ENCODE assay signal across 1 cellular context in the genomic region with DNA sequence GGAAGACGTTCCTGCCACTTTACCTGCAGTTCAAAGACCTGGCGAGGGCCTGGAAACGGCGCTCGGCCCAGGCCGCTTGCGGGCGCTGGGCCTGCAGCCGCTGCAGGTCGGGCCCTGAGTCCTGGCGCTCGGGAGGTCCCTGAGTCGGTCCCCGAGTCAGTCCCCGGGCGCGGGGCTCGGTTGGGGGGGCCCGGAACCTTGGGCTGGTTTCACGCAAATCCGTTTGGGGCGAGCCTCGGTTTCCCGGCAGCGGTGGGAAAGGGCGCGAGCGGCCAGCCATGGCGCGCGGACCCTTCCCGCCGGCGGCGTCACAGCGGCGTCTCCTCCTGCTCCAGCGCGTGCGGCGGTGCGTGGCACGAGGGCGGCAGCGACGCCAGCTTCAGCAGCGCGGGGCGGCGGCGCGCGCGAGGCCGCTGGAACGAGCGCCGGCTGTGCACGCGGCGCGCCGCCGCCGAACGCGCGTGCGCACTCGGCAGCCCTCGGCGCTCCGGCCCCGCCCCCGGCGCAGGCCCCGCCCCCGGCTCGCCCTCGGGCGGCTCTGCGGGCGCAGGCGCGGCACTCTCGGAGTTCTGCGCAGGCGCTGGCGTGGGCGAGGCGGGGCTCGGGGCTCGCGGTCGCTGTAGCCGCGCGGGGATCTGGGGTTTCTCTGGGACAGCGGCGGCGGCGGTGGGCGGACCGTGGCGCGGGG.
TF ChIP-seq lines count a peak whose summit lies in the region.

No MANE protein-coding gene starts in this region.

TF ChIP-seq in HepG2, 621 proteins besides CTCF, POLR2A, EP300 and RAD21 (continued from another document):
- TF ChIP-seq ZNF326 (CRISPR knock-in tag; IDR thresholded peaks at IDR 0.05; ENCODE audit: borderline replicate concordance) (no peak), CBX5 (CRISPR knock-in tag; IDR thresholded peaks at IDR 0.05; ENCODE audit: borderline replicate concordance) (no peak), ZNF230 (CRISPR knock-in tag; IDR thresholded peaks at IDR 0.05) (no peak; the same call in 1 of the 2 replicates), ZNF12 (CRISPR knock-in tag; IDR thresholded peaks at IDR 0.05) (no peak), DR1 (CRISPR knock-in tag; IDR thresholded peaks at IDR 0.05) (peak; percentile 78), ZMYM4 (CRISPR knock-in tag; IDR thresholded peaks at IDR 0.05) (peak; percentile 77), ZNF282 (IDR thresholded peaks at IDR 0.05; ENCODE audit: partially characterized antibody) (no peak), ERF (CRISPR knock-in tag; IDR thresholded peaks at IDR 0.05) (peak; percentile 80), ZNF768 (CRISPR knock-in tag; IDR thresholded peaks at IDR 0.05) (peak; percentile 44; the same call in 1 of the 2 replicates), RARA (CRISPR knock-in tag; IDR thresholded peaks at IDR 0.05) (peak; percentile 30; the same call in 1 of the 2 replicates), HMGA1 (CRISPR knock-in tag; conservative IDR thresholded peaks at IDR 0.05) (no peak), DPF2 (CRISPR knock-in tag; IDR thresholded peaks at IDR 0.05; ENCODE audit: borderline replicate concordance, low read depth) (no peak), ZNF30 (CRISPR knock-in tag; IDR thresholded peaks at IDR 0.05) (peak; percentile 91), PCBP1 (IDR thresholded peaks at IDR 0.05; ENCODE audit: borderline replicate concordance, low read depth, low read length) (no peak), ZNF615 (CRISPR knock-in tag; IDR thresholded peaks at IDR 0.05; ENCODE audit: borderline replicate concordance) (no peak), ZNF879 (CRISPR knock-in tag; IDR thresholded peaks at IDR 0.05) (peak; percentile 90), MED13 (CRISPR knock-in tag; IDR thresholded peaks at IDR 0.05) (peak; percentile 67), HOXD1 (CRISPR knock-in tag; IDR thresholded peaks at IDR 0.05) (no peak)
- TF ChIP-seq, protein P1, sequence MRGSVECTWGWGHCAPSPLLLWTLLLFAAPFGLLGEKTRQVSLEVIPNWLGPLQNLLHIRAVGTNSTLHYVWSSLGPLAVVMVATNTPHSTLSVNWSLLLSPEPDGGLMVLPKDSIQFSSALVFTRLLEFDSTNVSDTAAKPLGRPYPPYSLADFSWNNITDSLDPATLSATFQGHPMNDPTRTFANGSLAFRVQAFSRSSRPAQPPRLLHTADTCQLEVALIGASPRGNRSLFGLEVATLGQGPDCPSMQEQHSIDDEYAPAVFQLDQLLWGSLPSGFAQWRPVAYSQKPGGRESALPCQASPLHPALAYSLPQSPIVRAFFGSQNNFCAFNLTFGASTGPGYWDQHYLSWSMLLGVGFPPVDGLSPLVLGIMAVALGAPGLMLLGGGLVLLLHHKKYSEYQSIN (CRISPR knock-in tag; IDR thresholded peaks at IDR 0.05; ENCODE audit: borderline replicate concordance) = no peak
- TF ChIP-seq, protein P2, sequence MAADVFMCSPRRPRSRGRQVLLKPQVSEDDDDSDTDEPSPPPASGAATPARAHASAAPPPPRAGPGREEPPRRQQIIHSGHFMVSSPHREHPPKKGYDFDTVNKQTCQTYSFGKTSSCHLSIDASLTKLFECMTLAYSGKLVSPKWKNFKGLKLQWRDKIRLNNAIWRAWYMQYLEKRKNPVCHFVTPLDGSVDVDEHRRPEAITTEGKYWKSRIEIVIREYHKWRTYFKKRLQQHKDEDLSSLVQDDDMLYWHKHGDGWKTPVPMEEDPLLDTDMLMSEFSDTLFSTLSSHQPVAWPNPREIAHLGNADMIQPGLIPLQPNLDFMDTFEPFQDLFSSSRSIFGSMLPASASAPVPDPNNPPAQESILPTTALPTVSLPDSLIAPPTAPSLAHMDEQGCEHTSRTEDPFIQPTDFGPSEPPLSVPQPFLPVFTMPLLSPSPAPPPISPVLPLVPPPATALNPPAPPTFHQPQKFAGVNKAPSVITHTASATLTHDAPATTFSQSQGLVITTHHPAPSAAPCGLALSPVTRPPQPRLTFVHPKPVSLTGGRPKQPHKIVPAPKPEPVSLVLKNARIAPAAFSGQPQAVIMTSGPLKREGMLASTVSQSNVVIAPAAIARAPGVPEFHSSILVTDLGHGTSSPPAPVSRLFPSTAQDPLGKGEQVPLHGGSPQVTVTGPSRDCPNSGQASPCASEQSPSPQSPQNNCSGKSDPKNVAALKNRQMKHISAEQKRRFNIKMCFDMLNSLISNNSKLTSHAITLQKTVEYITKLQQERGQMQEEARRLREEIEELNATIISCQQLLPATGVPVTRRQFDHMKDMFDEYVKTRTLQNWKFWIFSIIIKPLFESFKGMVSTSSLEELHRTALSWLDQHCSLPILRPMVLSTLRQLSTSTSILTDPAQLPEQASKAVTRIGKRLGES (CRISPR knock-in tag; IDR thresholded peaks at IDR 0.05; ENCODE audit: borderline replicate concordance) = peak; percentile 93
- TF ChIP-seq, protein P3, sequence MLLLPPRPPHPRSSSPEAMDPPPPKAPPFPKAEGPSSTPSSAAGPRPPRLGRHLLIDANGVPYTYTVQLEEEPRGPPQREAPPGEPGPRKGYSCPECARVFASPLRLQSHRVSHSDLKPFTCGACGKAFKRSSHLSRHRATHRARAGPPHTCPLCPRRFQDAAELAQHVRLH (CRISPR knock-in tag; IDR thresholded peaks at IDR 0.05; ENCODE audit: borderline replicate concordance, low read depth) = peak; percentile 81
- TF ChIP-seq, protein P4, sequence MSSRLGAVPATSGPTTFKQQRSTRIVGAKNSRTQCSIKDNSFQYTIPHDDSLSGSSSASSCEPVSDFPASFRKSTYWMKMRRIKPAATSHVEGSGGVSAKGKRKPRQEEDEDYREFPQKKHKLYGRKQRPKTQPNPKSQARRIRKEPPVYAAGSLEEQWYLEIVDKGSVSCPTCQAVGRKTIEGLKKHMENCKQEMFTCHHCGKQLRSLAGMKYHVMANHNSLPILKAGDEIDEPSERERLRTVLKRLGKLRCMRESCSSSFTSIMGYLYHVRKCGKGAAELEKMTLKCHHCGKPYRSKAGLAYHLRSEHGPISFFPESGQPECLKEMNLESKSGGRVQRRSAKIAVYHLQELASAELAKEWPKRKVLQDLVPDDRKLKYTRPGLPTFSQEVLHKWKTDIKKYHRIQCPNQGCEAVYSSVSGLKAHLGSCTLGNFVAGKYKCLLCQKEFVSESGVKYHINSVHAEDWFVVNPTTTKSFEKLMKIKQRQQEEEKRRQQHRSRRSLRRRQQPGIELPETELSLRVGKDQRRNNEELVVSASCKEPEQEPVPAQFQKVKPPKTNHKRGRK (CRISPR knock-in tag; IDR thresholded peaks at IDR 0.05) = no peak
